ENCODE assay signal across 10 cellular contexts in the genomic region with DNA sequence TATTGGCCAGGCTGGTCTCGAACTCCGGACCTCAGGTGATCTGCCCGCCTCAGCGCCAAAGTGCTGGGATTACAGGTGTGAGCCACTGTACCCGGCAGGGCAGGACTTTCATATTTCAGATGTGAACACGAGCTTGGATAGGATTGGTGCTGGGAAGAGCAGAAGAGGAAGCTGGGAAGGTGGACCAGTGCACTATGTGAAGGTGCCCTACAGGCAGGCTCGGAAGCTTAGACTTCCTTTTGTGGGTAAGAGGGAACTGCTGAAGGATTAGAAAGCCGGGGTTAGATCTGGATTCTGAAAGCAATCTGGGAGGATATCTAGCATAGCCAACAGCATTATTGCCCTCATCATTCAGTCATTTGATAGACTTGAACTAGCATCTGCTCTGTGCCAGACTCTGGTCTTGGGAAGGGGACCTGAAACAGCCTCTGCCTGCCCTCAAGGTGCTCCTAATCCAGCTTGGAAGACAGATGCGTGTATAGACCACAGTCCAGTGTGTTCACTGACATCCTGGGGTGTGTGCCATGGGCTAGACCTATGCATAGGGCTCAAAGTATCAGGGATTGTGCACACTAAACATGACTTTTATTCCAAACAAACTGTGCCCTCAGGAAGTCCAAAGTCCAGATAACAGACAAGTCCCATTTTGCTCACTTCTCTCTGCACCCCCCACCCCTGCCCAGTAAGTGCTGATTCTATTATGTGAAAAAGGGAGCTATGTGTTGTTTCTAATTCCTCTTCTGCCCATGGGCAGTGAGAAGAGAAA. TPM values are rescaled to one million over a fixed set of nuclear protein-coding genes. Genes with fewer than 3 reads are reported as not detected.
DNase-seq lines count a peak whose midpoint lies in the region; ATAC-seq, FAIRE-seq and TF ChIP-seq lines count a peak whose summit lies in the region.
"Had no signal": no experiment of that assay in that cellular context is flagged by ENCODE, and none has a peak within 500 bp of the region (broad histone marks: within the 10 kb centered on the region; RNA-seq: fewer than 3 reads in every experiment).

No MANE protein-coding gene starts in this region.

- H3K9me1 ChIP-seq in K562 (ENCODE audit: control insufficient read depth, insufficient read depth, low read length): no peaks in the 10 kb centered on the region

- intact Hi-C loops in K562 (cut with micrococcal nuclease): no loop called here

- ATAC-seq in K562: no peak

- H3K4me3 ChIP-seq in K562 (no peak overlapping the region), neutrophil (ENCODE audit: low read depth in 1 of 2, low read length in 1 of 2) (no peak overlapping the region)

- H3K4me1 ChIP-seq in K562 (replicated peaks in 1 of 2; ENCODE audit: control insufficient read depth in 2 of 2, insufficient read depth in 2 of 2, low read length in 2 of 2): peaks cover 9 to 30% of the 10 kb centered on the region in 2 experiments; a peak in 4 of 5 replicates
- peaks cover 23 to 28% of the 10 kb centered on the region in 2 experiments for H3K4me1 ChIP-seq in neutrophil (ENCODE audit: control insufficient read depth in 1 of 2, insufficient read depth in 1 of 2, low read depth in 1 of 2, low read length in 1 of 2)

- CTCF ChIA-PET in activated CD4-positive, alpha-beta T cell treated with anti-CD3 and anti-CD28 coated beads, Interleukin-2, amount 10 ng/mL, durations not matched to agents 7 days and 5 days (lab: Charles Lee): interaction anchor here (1.3 to 5.1 kb wide), 3 partner anchors 10 to 16 kb away, joined by 6 to 31 read pairs (median 24); no protein-coding TSS in a partner anchor
- CTCF ChIA-PET in K562 (lab: Yijun Ruan, JAX; ENCODE audit: low intra/inter-chr PET ratio): no interaction called here

- H3K27ac ChIP-seq in K562 (ENCODE audit: extremely low read depth, low read depth, low read length) (no peak overlapping the region), neutrophil (peak overlapping the region; percentile 50)

- peak overlapping the region; percentile 80 for H3K27ac Mint-ChIP-seq in activated CD4-positive, alpha-beta T cell treated with anti-CD3 and anti-CD28 coated beads, Interleukin-2, amount 10 ng/mL, durations not matched to agents 7 days and 5 days

- TF ChIP-seq RAD21 in K562 (CRISPR knock-in tag; conservative IDR thresholded peaks at IDR 0.05 in 1 of 2, IDR thresholded peaks at IDR 0.05 in 1 of 2): no peak

- H3K4me3 Mint-ChIP-seq in activated CD4-positive, alpha-beta T cell treated with anti-CD3 and anti-CD28 coated beads, Interleukin-2, amount 10 ng/mL, durations not matched to agents 7 days and 5 days: peak overlapping the region; percentile 35

- no peak for TF ChIP-seq POLR2A in K562 (conservative IDR thresholded peaks at IDR 0.05)

- H4K20me1 ChIP-seq in K562 (replicated peaks; ENCODE audit: control insufficient read depth, insufficient read depth, low read length): no peaks in the 10 kb centered on the region

- 68% methylated on average over 7 of the region's 9 CpGs for WGBS in K562 (ENCODE audit: insufficient coverage, low coverage, missing lambda C conversion rate)

- no peak for TF ChIP-seq EP300 in K562 (IDR thresholded peaks at IDR 0.05; ENCODE audit: low read length)

- peaks cover 37% of the 10 kb centered on the region for H3K4me1 Mint-ChIP-seq in activated CD4-positive, alpha-beta T cell treated with anti-CD3 and anti-CD28 coated beads, Interleukin-2, amount 10 ng/mL, durations not matched to agents 7 days and 5 days

- H3K36me3 ChIP-seq in K562 (ENCODE audit: control insufficient read depth, insufficient read depth, low read length) (peaks cover 2% of the 10 kb centered on the region; the same call in 1 of the 3 replicates), neutrophil (no peaks in the 10 kb centered on the region)

- in situ Hi-C loops in K562 (cut with MboI): no loop called here

- TF ChIP-seq CTCF in K562 (IDR thresholded peaks at IDR 0.05 in 2 of 3, conservative IDR thresholded peaks at IDR 0.05 in 1 of 3; ENCODE audit: insufficient read depth in 2 of 3, low read depth in 1 of 3, low read length in 3 of 3) (no peak), neutrophil (IDR thresholded peaks at IDR 0.05) (no peak), D721Med (IDR thresholded peaks at IDR 0.05; ENCODE audit: insufficient read depth, missing control alignments) (no peak)

- FAIRE-seq in K562 (lab: Jason Lieb, UNC) (peak; percentile 6), D721Med (lab: Jason Lieb, UNC) (no peak)
- FAIRE-seq: endometrium had no signal

- no peaks in the 10 kb centered on the region for H3K27me3 ChIP-seq in K562 (ENCODE audit: control insufficient read depth in 2 of 2, insufficient read depth in 2 of 2, low read length in 2 of 2)
- no peaks in the 10 kb centered on the region for H3K27me3 ChIP-seq in neutrophil

- POLR2A ChIA-PET in activated CD4-positive, alpha-beta T cell treated with anti-CD3 and anti-CD28 coated beads, Interleukin-2, amount 10 ng/mL, durations not matched to agents 7 days and 5 days (lab: Charles Lee): no interaction called here
- POLR2A ChIA-PET in K562 (lab: Yijun Ruan, JAX): interaction anchor here (0.6 to 2.8 kb wide), 9 partner anchors 11 to 149 kb away, joined by 3 to 18 read pairs (median 4); a partner anchor contains a TSS

- H2AFZ ChIP-seq in K562 (ENCODE audit: low read depth, low read length): no peak overlapping the region

- H3K9me3 ChIP-seq in K562 (replicated peaks; ENCODE audit: control insufficient read depth, insufficient read depth, low read depth, low read length) (no peaks in the 10 kb centered on the region; the same call in 1 of the 2 replicates), neutrophil (no peaks in the 10 kb centered on the region)

- peaks cover 29% of the 10 kb centered on the region for H3K79me2 ChIP-seq in K562 (ENCODE audit: control insufficient read depth, insufficient read depth, low read length)

- DNase-seq in activated CD4-positive, alpha-beta T cell treated with anti-CD3 and anti-CD28 coated beads, Interleukin-2, amount 10 ng/mL, durations not matched to agents 7 days and 5 days: no peak
- DNase-seq in activated CD4-positive, alpha-beta T cell treated with anti-CD3 and anti-CD28 coated beads, Interleukin-2, amount 50 U/mL, for 1 hour: no peak
- DNase-seq in MV-4-11 (lab: John Stamatoyannopoulos, UW) (peak; percentile 47), K562 (ENCODE audit: extremely low read depth in 1 of 4, low spot score in 3 of 4) (no peak), NCI-H2171 treated with DMSO at 0.1 percent for 48 hours (lab: John Stamatoyannopoulos, UW) (no peak), HCEC 1CT (no peak), D721Med (ENCODE audit: insufficient read length, low spot score) (no peak)
- DNase-seq: NCI-H2029 had no signal

- peaks cover 24% of the 10 kb centered on the region for H3K36me3 Mint-ChIP-seq in activated CD4-positive, alpha-beta T cell treated with anti-CD3 and anti-CD28 coated beads, Interleukin-2, amount 10 ng/mL, durations not matched to agents 7 days and 5 days (ENCODE audit: low read depth)

- H3K9ac ChIP-seq in K562 (ENCODE audit: insufficient read depth in 1 of 2, low read depth in 2 of 2, low read length in 2 of 2): no peak overlapping the region

- no peaks in the 10 kb centered on the region for H3K27me3 Mint-ChIP-seq in activated CD4-positive, alpha-beta T cell treated with anti-CD3 and anti-CD28 coated beads, Interleukin-2, amount 10 ng/mL, durations not matched to agents 7 days and 5 days

- no peak overlapping the region for H3K4me2 ChIP-seq in K562 (ENCODE audit: insufficient read depth, low read length)

- no peaks in the 10 kb centered on the region for H3K9me3 Mint-ChIP-seq in activated CD4-positive, alpha-beta T cell treated with anti-CD3 and anti-CD28 coated beads, Interleukin-2, amount 10 ng/mL, durations not matched to agents 7 days and 5 days

- BruUV-seq in K562 (replicated peaks; lab: Mats Ljungman, UMichigan): no TSS peak

RNA-seq across cellular contexts. Expression of a gene that starts 0.6 kb away (rescaled TPM):
- under 1 TPM; 0.35 to 0.44 TPM for total RNA-seq in activated CD4-positive, alpha-beta T cell treated with anti-CD3 and anti-CD28 coated beads, Interleukin-2, amount 10 ng/mL, durations not matched to agents 7 days and 5 days
- not detected in 2 replicates for total RNA-seq in K562 (2011; cell fraction: chromatin; rRNA removed; ENCODE audit: low replicate concordance)
- total RNA-seq in K562 (2011; cell fraction: nucleolus; rRNA removed): not detected in 2 replicates
- not detected in 2 replicates for total RNA-seq in K562 (2011; cell fraction: nucleoplasm; rRNA removed)
- total RNA-seq in K562 (2014; rRNA removed): not detected in 2 replicates
- not detected in 2 replicates for total RNA-seq in K562 (2014; rRNA removed; fragmentation: Illumina TruSeq; extraction: Trizol)
- total RNA-seq in K562 (2015; rRNA removed; fragmentation: Illumina TruSeq; extraction: Trizol): not detected in 2 replicates
- total RNA-seq in K562 (2021): not detected in 2 replicates
- polyA plus RNA-seq in K562 (2011; rRNA removed): not detected in 2 replicates
- not detected in 2 replicates for polyA plus RNA-seq in K562 (2011; cell fraction: cytosol; rRNA removed)
- polyA plus RNA-seq in K562 (2011; cell fraction: nucleus; rRNA removed): 0.32 TPM in 1 of 2 replicates, not detected in the other
- 0.10 and 0.22 TPM in 2 replicates for polyA plus RNA-seq in K562 (2012)
- polyA plus RNA-seq in K562 (2014; fragmentation: Illumina TruSeq; extraction: Trizol): not detected in 2 replicates
- polyA plus RNA-seq in K562 (2014; fragmentation: Nextera tagmentation; extraction: Ambion mirVana): not detected
- polyA plus RNA-seq in K562 (2014; rRNA removed): not detected in 2 replicates
- polyA minus RNA-seq in K562 (2011; rRNA and poly(A)+ RNA removed): not detected in 2 replicates
- not detected in 2 replicates for polyA minus RNA-seq in K562 (2011; cell fraction: cytosol; rRNA and poly(A)+ RNA removed)
- polyA minus RNA-seq in K562 (2011; cell fraction: nucleus; rRNA and poly(A)+ RNA removed): 0.44 TPM in 1 of 2 replicates, not detected in the other

RNA-seq across cellular contexts. Expression of a gene that starts 18.6 kb away (rescaled TPM):
- total RNA-seq in activated CD4-positive, alpha-beta T cell treated with anti-CD3 and anti-CD28 coated beads, Interleukin-2, amount 10 ng/mL, durations not matched to agents 7 days and 5 days: 100 to 1,000 TPM; 369 to 418 TPM
- 595 and 1,063 TPM in 2 replicates for total RNA-seq in K562 (2011; cell fraction: chromatin; rRNA removed; ENCODE audit: low replicate concordance)
- total RNA-seq in K562 (2011; cell fraction: nucleolus; rRNA removed): 470 and 588 TPM in 2 replicates
- 726 and 1,081 TPM in 2 replicates for total RNA-seq in K562 (2011; cell fraction: nucleoplasm; rRNA removed)
- total RNA-seq in K562 (2014; rRNA removed) (353 and 366 TPM in 2 replicates), K562 (2014; rRNA removed; fragmentation: Illumina TruSeq; extraction: Trizol) (589 and 672 TPM in 2 replicates), K562 (2015; rRNA removed; fragmentation: Illumina TruSeq; extraction: Trizol) (630 and 666 TPM in 2 replicates), K562 (2021) (707 and 758 TPM in 2 replicates)
- polyA plus RNA-seq in K562 (2011; rRNA removed) (893 and 901 TPM in 2 replicates), K562 (2014; fragmentation: Illumina TruSeq; extraction: Trizol) (483 and 593 TPM in 2 replicates), K562 (2014; fragmentation: Nextera tagmentation; extraction: Ambion mirVana) (100 to 1,000 TPM; 155 to 221 TPM), K562 (2014; rRNA removed) (402 and 423 TPM in 2 replicates)
- polyA plus RNA-seq in K562 (2011; cell fraction: cytosol; rRNA removed): 80.1 and 207 TPM in 2 replicates
- polyA plus RNA-seq in K562 (2011; cell fraction: nucleus; rRNA removed): 205 and 280 TPM in 2 replicates
- 481 and 714 TPM in 2 replicates for polyA plus RNA-seq in K562 (2012)
- polyA minus RNA-seq in K562 (2011; rRNA and poly(A)+ RNA removed): 1,009 and 1,166 TPM in 2 replicates
- polyA minus RNA-seq in K562 (2011; cell fraction: cytosol; rRNA and poly(A)+ RNA removed): 646 and 729 TPM in 2 replicates
- polyA minus RNA-seq in K562 (2011; cell fraction: nucleus; rRNA and poly(A)+ RNA removed): 57.6 and 190 TPM in 2 replicates

RNA-seq across cellular contexts. Expression of a gene that starts 52.4 kb away (rescaled TPM):
- total RNA-seq in activated CD4-positive, alpha-beta T cell treated with anti-CD3 and anti-CD28 coated beads, Interleukin-2, amount 10 ng/mL, durations not matched to agents 7 days and 5 days: 10 to 100 TPM; 34.3 to 34.9 TPM
- 22.0 and 30.3 TPM in 2 replicates for total RNA-seq in K562 (2011; cell fraction: chromatin; rRNA removed; ENCODE audit: low replicate concordance)
- total RNA-seq in K562 (2011; cell fraction: nucleolus; rRNA removed): 14.2 and 15.8 TPM in 2 replicates
- total RNA-seq in K562 (2011; cell fraction: nucleoplasm; rRNA removed): 18.6 and 22.0 TPM in 2 replicates
- total RNA-seq in K562 (2014; rRNA removed) (7.0 and 9.4 TPM in 2 replicates), K562 (2014; rRNA removed; fragmentation: Illumina TruSeq; extraction: Trizol) (4.8 and 4.9 TPM in 2 replicates), K562 (2015; rRNA removed; fragmentation: Illumina TruSeq; extraction: Trizol) (7.0 and 7.5 TPM in 2 replicates), K562 (2021) (16.1 and 18.4 TPM in 2 replicates)
- polyA plus RNA-seq in K562 (2011; rRNA removed) (4.3 and 8.2 TPM in 2 replicates), K562 (2014; fragmentation: Illumina TruSeq; extraction: Trizol) (12.7 and 13.4 TPM in 2 replicates), K562 (2014; fragmentation: Nextera tagmentation; extraction: Ambion mirVana) (under 1 TPM; 0.32 to 0.45 TPM), K562 (2014; rRNA removed) (10.1 and 10.6 TPM in 2 replicates)
- 5.1 and 5.6 TPM in 2 replicates for polyA plus RNA-seq in K562 (2011; cell fraction: cytosol; rRNA removed)
- polyA plus RNA-seq in K562 (2011; cell fraction: nucleus; rRNA removed): 11.5 and 16.9 TPM in 2 replicates
- 10.7 and 12.1 TPM in 2 replicates for polyA plus RNA-seq in K562 (2012)
- polyA minus RNA-seq in K562 (2011; rRNA and poly(A)+ RNA removed): 3.5 and 4.2 TPM in 2 replicates
- 11.2 and 12.8 TPM in 2 replicates for polyA minus RNA-seq in K562 (2011; cell fraction: cytosol; rRNA and poly(A)+ RNA removed)
- polyA minus RNA-seq in K562 (2011; cell fraction: nucleus; rRNA and poly(A)+ RNA removed): 6.6 and 7.6 TPM in 2 replicates

RNA-seq across cellular contexts. Expression of a gene that starts 56.7 kb away (rescaled TPM):
- total RNA-seq in activated CD4-positive, alpha-beta T cell treated with anti-CD3 and anti-CD28 coated beads, Interleukin-2, amount 10 ng/mL, durations not matched to agents 7 days and 5 days: 100 to 1,000 TPM; 895 to 954 TPM
- 1,523 and 3,571 TPM in 2 replicates for total RNA-seq in K562 (2011; cell fraction: chromatin; rRNA removed; ENCODE audit: low replicate concordance)
- 1,055 and 1,232 TPM in 2 replicates for total RNA-seq in K562 (2011; cell fraction: nucleolus; rRNA removed)
- total RNA-seq in K562 (2011; cell fraction: nucleoplasm; rRNA removed): 1,271 and 1,326 TPM in 2 replicates
- total RNA-seq in K562 (2014; rRNA removed): 570 and 600 TPM in 2 replicates
- 611 and 618 TPM in 2 replicates for total RNA-seq in K562 (2014; rRNA removed; fragmentation: Illumina TruSeq; extraction: Trizol)
- total RNA-seq in K562 (2015; rRNA removed; fragmentation: Illumina TruSeq; extraction: Trizol): 613 and 656 TPM in 2 replicates
- 544 and 561 TPM in 2 replicates for total RNA-seq in K562 (2021)
- polyA plus RNA-seq in K562 (2011; rRNA removed): 418 and 441 TPM in 2 replicates
- 97.0 and 189 TPM in 2 replicates for polyA plus RNA-seq in K562 (2011; cell fraction: cytosol; rRNA removed)
- 1,217 and 1,257 TPM in 2 replicates for polyA plus RNA-seq in K562 (2011; cell fraction: nucleus; rRNA removed)
- polyA plus RNA-seq in K562 (2012): 259 and 470 TPM in 2 replicates
- polyA plus RNA-seq in K562 (2014; fragmentation: Illumina TruSeq; extraction: Trizol): 445 and 534 TPM in 2 replicates
- polyA plus RNA-seq in K562 (2014; fragmentation: Nextera tagmentation; extraction: Ambion mirVana): 100 to 1,000 TPM; 103 to 128 TPM
- 574 and 644 TPM in 2 replicates for polyA plus RNA-seq in K562 (2014; rRNA removed)
- polyA minus RNA-seq in K562 (2011; rRNA and poly(A)+ RNA removed): 902 and 960 TPM in 2 replicates
- 599 and 712 TPM in 2 replicates for polyA minus RNA-seq in K562 (2011; cell fraction: cytosol; rRNA and poly(A)+ RNA removed)
- polyA minus RNA-seq in K562 (2011; cell fraction: nucleus; rRNA and poly(A)+ RNA removed): 1,471 and 2,216 TPM in 2 replicates
